In genomic region chr12:92524489-92524888, GRCh38 we compare ENCODE assay signal across 24 cellular contexts.
"Had no signal": no experiment of that assay in that cellular context is flagged by ENCODE, and none has a peak within 500 bp of the region (broad histone marks: within the 10 kb centered on the region; RNA-seq: fewer than 3 reads in every experiment).

No MANE protein-coding gene starts in this region.

- H3K27ac ChIP-seq: adrenal gland, breast epithelium, esophagus muscularis mucosa, gastroesophageal sphincter, heart left ventricle, left ventricle myocardium inferior, neural progenitor cell, psoas muscle, right lobe of liver, upper lobe of right lung had no signal

- H3K4me1 ChIP-seq: adrenal gland, breast epithelium, esophagus muscularis mucosa, gastroesophageal sphincter, heart left ventricle, left ventricle myocardium inferior, psoas muscle, right lobe of liver, upper lobe of right lung had no signal

- H2AFZ ChIP-seq: neural progenitor cell had no signal

- H3K36me3 Mint-ChIP-seq: neural progenitor cell had no signal

- FAIRE-seq: astrocyte, endothelial cell of umbilical vein, small intestine had no signal

- H3K9me3 ChIP-seq: adrenal gland, breast epithelium, esophagus muscularis mucosa, gastroesophageal sphincter, left ventricle myocardium inferior, psoas muscle, right lobe of liver, upper lobe of right lung had no signal

- H3K27me3 ChIP-seq: adrenal gland, breast epithelium, esophagus muscularis mucosa, gastroesophageal sphincter, heart left ventricle, neural progenitor cell, right lobe of liver, upper lobe of right lung had no signal

- H3K27me3 Mint-ChIP-seq: activated CD4-positive, alpha-beta T cell treated with anti-CD3 and anti-CD28 coated beads, Interleukin-2, amount 10 ng/mL, durations not matched to agents 24 days and 14 days had no signal

- H3K27ac Mint-ChIP-seq: activated CD4-positive, alpha-beta T cell treated with anti-CD3 and anti-CD28 coated beads, Interleukin-2, amount 10 ng/mL, durations not matched to agents 24 days and 14 days; neural progenitor cell had no signal

- ATAC-seq: gastroesophageal sphincter, heart left ventricle, psoas muscle, right lobe of liver, SK-N-SH treated with all-trans-retinoic acid at 6 μM for 48 hours, upper lobe of right lung had no signal

- DNase-seq: activated CD4-positive, CD25-positive, alpha-beta regulatory T cell; activated effector memory CD4-positive, alpha-beta T cell treated with Interleukin-2 at 50 U/mL for 16 hours; activated naive CD4-positive, alpha-beta T cell treated with anti-CD3 and anti-CD28 coated beads, Interleukin-2, amount 50 U/mL, for 16 hours; activated T-cell treated with anti-CD3 and anti-CD28 coated beads, Interleukin-2, amount 50 U/mL, for 1 hour; adrenal gland; effector CD4-positive, alpha-beta T cell; heart left ventricle; left ventricle myocardium inferior; mammary epithelial cell; psoas muscle; right lobe of liver; small intestine; stimulated activated CD4-positive, alpha-beta T cell treated with anti-CD3 and anti-CD28 coated beads, Interleukin-4, amount 100 ng/mL, for 1 hour; T-helper 1 cell; T1000; upper lobe of right lung had no signal

- H3K4me2 ChIP-seq: neural progenitor cell had no signal

- H3K9ac ChIP-seq: neural progenitor cell had no signal

- H3K4me3 ChIP-seq: adrenal gland, breast epithelium, esophagus muscularis mucosa, gastroesophageal sphincter, heart left ventricle, left ventricle myocardium inferior, neural progenitor cell, psoas muscle, right lobe of liver, upper lobe of right lung had no signal

- H3K36me3 ChIP-seq: adrenal gland, breast epithelium, esophagus muscularis mucosa, gastroesophageal sphincter, heart left ventricle, left ventricle myocardium inferior, neural progenitor cell, right lobe of liver, upper lobe of right lung had no signal

- H3K4me3 Mint-ChIP-seq: activated CD4-positive, alpha-beta T cell treated with anti-CD3 and anti-CD28 coated beads, Interleukin-2, amount 10 ng/mL, durations not matched to agents 24 days and 14 days; neural progenitor cell had no signal
